2 cellular contexts compared by ENCODE assay signal in genomic region chr18:23093130-23093529, GRCh38. TPM values are rescaled to one million over a fixed set of nuclear protein-coding genes. Genes with fewer than 3 reads are reported as not detected.
"Had no signal": no experiment of that assay in that cellular context is flagged by ENCODE, and none has a peak within 500 bp of the region (broad histone marks: within the 10 kb centered on the region; RNA-seq: fewer than 3 reads in every experiment).

No MANE protein-coding gene starts in this region.

RNA-seq across cellular contexts. Expression of gene CABLES1, which starts 42.2 kb away (rescaled TPM):
- polyA plus RNA-seq: naive thymus-derived CD4-positive, alpha-beta T cell; naive thymus-derived CD8-positive, alpha-beta T cell had no signal
